In the genomic region with DNA sequence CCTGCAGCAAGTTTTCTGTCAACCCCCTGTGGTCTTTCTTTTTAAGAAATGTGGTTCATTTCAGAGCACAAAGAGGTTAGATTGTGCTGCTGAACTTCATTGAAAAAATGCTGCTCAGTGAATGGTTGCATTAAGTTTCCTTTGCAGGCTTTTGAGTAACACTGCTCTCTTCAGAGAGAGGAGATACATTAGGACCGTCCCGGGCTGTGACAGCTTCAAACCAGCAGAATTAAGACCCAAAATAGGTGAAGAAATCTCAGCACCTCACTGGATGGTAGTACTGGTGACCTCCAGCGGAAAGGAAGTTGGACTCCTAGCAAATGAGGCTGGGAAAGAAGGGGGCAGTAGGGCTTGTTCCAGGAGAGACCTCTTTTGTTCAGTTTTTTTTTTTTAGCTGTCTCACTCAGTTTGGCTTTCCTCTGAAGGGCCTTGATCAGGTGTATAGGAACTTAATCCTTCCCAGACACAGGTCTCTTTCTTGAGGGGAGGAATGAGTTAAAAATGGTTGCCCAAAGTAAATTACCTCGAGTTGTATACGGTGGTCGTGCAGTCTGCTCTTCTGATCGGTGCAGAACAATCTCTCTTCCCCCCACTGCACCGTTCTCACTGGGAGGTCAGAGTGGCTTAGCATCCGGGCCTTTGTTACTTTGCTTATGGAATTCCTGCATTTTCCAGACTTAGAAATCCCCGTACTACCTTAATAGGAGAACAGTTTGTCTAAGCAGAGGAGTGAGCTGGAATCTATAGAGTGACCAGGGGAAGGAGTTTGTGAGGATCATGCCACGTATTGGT, we compare ENCODE assay signal across 9 cellular contexts.
A peak's percentile ranks its signal among the peaks of the same experiment; 100 is the strongest.
DNase-seq lines count a peak whose midpoint lies in the region; ATAC-seq and TF ChIP-seq lines count a peak whose summit lies in the region.
"Had no signal": no experiment of that assay in that cellular context is flagged by ENCODE, and none has a peak within 500 bp of the region (broad histone marks: within the 10 kb centered on the region; RNA-seq: fewer than 3 reads in every experiment).

No MANE protein-coding gene starts in this region.

- no peaks in the 10 kb centered on the region for H3K9me3 ChIP-seq in adrenal gland (replicated peaks in 1 of 3)

- DNase-seq in H7 (peak; percentile 63), adrenal gland (no peak), sciatic nerve (ENCODE audit: low spot score) (no peak), NOMO-1 treated with DMSO at 0.1 percent for 48 hours (lab: John Stamatoyannopoulos, UW; ENCODE audit: unreplicated experiment) (no peak), NCI-H128 (lab: John Stamatoyannopoulos, UW; ENCODE audit: unreplicated experiment) (no peak)
- DNase-seq: naive B cell had no signal

- WGBS in adrenal gland, 4 donors = 27 to 30% (median 28%) methylated on average over 11 of the region's 11 CpGs

- H3K36me3 ChIP-seq in H7 (replicated peaks; ENCODE audit: control insufficient read depth, insufficient read depth, low read length) (no peaks in the 10 kb centered on the region), adrenal gland (replicated peaks in 1 of 2) (no peaks in the 10 kb centered on the region)

- TF ChIP-seq POLR2A in adrenal gland (IDR thresholded peaks at IDR 0.05) = no peak

- intact Hi-C loops in adrenal gland (cut with DNase I) = loop anchor here (5.0 to 10.0 kb wide), 3 partner anchors 68 to 148 kb away; no protein-coding TSS in a partner anchor
- intact Hi-C loops in sciatic nerve (cut with DNase I) = loop anchor here (10.0 kb wide), 1 partner anchor 88 kb away; no protein-coding TSS in a partner anchor

- peaks cover 53 to 72% of the 10 kb centered on the region in 2 donors for H3K4me1 ChIP-seq in adrenal gland (replicated peaks in 1 of 2)

- peak overlapping the region; percentile 58 to 98 (median 94) for H3K27ac ChIP-seq in adrenal gland
- peak overlapping the region in 19 of 21 experiments; percentile 86 to 99 (median 94) for H3K27ac ChIP-seq in skin epidermis

- H3K27me3 ChIP-seq in H7 (ENCODE audit: control insufficient read depth, insufficient read depth, low read length) = no peaks in the 10 kb centered on the region
- H3K27me3 ChIP-seq in adrenal gland = no peaks in the 10 kb centered on the region

- ATAC-seq in sciatic nerve = no peak
- no peak for ATAC-seq in HG03045 (IDR thresholded peaks at IDR 0.05; ENCODE audit: unreplicated experiment)

- TF ChIP-seq CTCF in adrenal gland (IDR thresholded peaks at IDR 0.05) = no peak

- H3K4me3 ChIP-seq in H7 (ENCODE audit: insufficient read depth, low read depth, low read length) (peak overlapping the region; percentile 77), adrenal gland (peak overlapping the region in 1 of 4 donors; percentile 94), iPS-11a (ENCODE audit: low read depth, low read length) (peak overlapping the region; percentile 81), skin epidermis (peak overlapping the region; percentile 45 to 97 (median 87))
